Comparison of ENCODE assay signal across 1 cellular context in the genomic region with DNA sequence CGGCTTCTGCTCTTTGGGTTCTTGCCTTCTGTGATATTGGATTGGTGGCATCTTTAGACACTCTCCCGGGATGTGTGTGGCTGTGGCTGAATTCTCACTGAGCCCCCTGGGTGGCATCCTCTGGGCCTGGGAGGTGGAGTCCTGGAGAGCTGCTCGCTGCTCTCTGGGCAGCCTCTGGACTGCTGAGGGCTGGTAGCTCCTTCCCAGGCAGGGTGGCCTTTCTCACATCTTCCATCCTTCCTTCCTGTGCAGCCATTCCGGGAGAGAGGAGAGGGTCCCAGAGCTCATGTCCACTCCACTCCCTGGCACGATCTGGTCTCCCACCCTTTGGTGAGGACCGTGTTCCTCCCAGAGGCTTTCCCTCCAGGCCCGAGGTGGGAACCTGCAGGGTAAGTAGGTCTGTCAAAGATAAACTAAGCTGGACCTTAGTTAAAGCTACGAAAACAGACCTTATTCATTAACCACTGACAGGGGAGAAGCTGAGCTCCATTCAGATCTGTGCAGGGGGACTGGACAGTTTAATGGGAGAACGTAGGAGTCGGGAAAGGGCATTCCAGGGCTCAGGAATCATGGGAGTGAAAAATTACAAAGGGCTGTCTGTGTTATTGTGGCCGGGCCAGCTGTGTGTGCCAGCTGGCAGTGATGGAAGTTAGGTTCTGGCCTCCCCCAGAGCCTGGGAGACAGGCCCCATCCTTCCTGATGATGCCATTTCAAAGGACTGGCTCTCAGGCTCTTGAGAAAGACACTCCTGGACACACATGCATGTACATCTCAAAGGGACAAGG.
TF ChIP-seq lines count a peak whose summit lies in the region.

No MANE protein-coding gene starts in this region.

TF ChIP-seq in HepG2, 621 proteins besides CTCF, POLR2A, EP300 and RAD21:
- TF ChIP-seq MXD4 (CRISPR knock-in tag; IDR thresholded peaks at IDR 0.05) (no peak), NFE2L1 (CRISPR knock-in tag; IDR thresholded peaks at IDR 0.05; ENCODE audit: borderline replicate concordance) (no peak), JUN (CRISPR knock-in tag; IDR thresholded peaks at IDR 0.05) (no peak), CENPX (CRISPR knock-in tag; IDR thresholded peaks at IDR 0.05) (no peak), ZNF792 (CRISPR knock-in tag; IDR thresholded peaks at IDR 0.05) (no peak), HIVEP1 (CRISPR knock-in tag; IDR thresholded peaks at IDR 0.05) (no peak), AHR (CRISPR knock-in tag; IDR thresholded peaks at IDR 0.05) (no peak), TBX3 (IDR thresholded peaks at IDR 0.05; ENCODE audit: borderline replicate concordance) (no peak), REXO4 (CRISPR knock-in tag; IDR thresholded peaks at IDR 0.05; ENCODE audit: borderline replicate concordance) (no peak), MAFF (IDR thresholded peaks at IDR 0.05; ENCODE audit: low read depth, low read length) (no peak), MBD4 (IDR thresholded peaks at IDR 0.05; ENCODE audit: borderline replicate concordance, low read length) (no peak), TBL1XR1 (IDR thresholded peaks at IDR 0.05; ENCODE audit: borderline replicate concordance, low read length, partially characterized antibody) (no peak), ZSCAN25 (CRISPR knock-in tag; IDR thresholded peaks at IDR 0.05) (no peak)
- TF ChIP-seq, protein P1, sequence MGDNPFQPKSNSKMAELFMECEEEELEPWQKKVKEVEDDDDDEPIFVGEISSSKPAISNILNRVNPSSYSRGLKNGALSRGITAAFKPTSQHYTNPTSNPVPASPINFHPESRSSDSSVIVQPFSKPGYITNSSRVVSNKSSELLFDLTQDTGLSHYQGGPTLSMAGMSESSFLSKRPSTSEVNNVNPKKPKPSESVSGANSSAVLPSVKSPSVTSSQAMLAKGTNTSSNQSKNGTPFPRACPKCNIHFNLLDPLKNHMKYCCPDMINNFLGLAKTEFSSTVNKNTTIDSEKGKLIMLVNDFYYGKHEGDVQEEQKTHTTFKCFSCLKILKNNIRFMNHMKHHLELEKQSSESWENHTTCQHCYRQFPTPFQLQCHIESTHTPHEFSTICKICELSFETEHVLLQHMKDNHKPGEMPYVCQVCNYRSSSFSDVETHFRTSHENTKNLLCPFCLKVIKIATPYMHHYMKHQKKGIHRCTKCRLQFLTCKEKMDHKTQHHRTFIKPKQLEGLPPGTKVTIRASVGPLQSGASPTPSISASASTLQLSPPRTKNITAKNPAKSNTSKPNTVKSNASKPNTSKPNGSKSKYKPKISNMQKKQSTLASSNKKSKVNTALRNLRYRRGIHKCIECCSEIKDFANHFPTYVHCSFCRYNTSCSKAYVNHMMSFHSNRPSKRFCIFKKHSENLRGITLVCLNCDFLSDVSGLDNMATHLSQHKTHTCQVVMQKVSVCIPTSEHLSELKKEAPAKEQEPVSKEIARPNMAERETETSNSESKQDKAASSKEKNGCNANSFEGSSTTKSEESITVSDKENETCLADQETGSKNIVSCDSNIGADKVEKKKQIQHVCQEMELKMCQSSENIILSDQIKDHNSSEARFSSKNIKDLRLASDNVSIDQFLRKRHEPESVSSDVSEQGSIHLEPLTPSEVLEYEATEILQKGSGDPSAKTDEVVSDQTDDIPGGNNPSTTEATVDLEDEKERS (CRISPR knock-in tag; IDR thresholded peaks at IDR 0.05), result no peak
- TF ChIP-seq, protein P2, sequence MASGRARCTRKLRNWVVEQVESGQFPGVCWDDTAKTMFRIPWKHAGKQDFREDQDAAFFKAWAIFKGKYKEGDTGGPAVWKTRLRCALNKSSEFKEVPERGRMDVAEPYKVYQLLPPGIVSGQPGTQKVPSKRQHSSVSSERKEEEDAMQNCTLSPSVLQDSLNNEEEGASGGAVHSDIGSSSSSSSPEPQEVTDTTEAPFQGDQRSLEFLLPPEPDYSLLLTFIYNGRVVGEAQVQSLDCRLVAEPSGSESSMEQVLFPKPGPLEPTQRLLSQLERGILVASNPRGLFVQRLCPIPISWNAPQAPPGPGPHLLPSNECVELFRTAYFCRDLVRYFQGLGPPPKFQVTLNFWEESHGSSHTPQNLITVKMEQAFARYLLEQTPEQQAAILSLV (CRISPR knock-in tag; IDR thresholded peaks at IDR 0.05; ENCODE audit: borderline replicate concordance), result no peak
- TF ChIP-seq, protein P3, sequence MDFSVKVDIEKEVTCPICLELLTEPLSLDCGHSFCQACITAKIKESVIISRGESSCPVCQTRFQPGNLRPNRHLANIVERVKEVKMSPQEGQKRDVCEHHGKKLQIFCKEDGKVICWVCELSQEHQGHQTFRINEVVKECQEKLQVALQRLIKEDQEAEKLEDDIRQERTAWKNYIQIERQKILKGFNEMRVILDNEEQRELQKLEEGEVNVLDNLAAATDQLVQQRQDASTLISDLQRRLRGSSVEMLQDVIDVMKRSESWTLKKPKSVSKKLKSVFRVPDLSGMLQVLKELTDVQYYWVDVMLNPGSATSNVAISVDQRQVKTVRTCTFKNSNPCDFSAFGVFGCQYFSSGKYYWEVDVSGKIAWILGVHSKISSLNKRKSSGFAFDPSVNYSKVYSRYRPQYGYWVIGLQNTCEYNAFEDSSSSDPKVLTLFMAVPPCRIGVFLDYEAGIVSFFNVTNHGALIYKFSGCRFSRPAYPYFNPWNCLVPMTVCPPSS (IDR thresholded peaks at IDR 0.05), result no peak
- TF ChIP-seq, protein P4, sequence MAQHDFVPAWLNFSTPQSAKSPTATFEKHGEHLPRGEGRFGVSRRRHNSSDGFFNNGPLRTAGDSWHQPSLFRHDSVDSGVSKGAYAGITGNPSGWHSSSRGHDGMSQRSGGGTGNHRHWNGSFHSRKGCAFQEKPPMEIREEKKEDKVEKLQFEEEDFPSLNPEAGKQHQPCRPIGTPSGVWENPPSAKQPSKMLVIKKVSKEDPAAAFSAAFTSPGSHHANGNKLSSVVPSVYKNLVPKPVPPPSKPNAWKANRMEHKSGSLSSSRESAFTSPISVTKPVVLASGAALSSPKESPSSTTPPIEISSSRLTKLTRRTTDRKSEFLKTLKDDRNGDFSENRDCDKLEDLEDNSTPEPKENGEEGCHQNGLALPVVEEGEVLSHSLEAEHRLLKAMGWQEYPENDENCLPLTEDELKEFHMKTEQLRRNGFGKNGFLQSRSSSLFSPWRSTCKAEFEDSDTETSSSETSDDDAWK (CRISPR knock-in tag; IDR thresholded peaks at IDR 0.05), result no peak
